ENCODE assay signal across 1 cellular context in genomic region chr6:138815221-138815620, GRCh38.
TF ChIP-seq lines count a peak whose summit lies in the region.

No MANE protein-coding gene starts in this region.

TF ChIP-seq in HepG2, 621 proteins besides CTCF, POLR2A, EP300 and RAD21:
- no peak for TF ChIP-seq JUND (CRISPR knock-in tag; IDR thresholded peaks at IDR 0.05)
- TF ChIP-seq ELF4 (CRISPR knock-in tag; IDR thresholded peaks at IDR 0.05; ENCODE audit: borderline replicate concordance): 0 out of 2 replicates have a peak, but pooled peaks have one; percentile 2
